1 cellular context compared by ENCODE assay signal in the genomic region with DNA sequence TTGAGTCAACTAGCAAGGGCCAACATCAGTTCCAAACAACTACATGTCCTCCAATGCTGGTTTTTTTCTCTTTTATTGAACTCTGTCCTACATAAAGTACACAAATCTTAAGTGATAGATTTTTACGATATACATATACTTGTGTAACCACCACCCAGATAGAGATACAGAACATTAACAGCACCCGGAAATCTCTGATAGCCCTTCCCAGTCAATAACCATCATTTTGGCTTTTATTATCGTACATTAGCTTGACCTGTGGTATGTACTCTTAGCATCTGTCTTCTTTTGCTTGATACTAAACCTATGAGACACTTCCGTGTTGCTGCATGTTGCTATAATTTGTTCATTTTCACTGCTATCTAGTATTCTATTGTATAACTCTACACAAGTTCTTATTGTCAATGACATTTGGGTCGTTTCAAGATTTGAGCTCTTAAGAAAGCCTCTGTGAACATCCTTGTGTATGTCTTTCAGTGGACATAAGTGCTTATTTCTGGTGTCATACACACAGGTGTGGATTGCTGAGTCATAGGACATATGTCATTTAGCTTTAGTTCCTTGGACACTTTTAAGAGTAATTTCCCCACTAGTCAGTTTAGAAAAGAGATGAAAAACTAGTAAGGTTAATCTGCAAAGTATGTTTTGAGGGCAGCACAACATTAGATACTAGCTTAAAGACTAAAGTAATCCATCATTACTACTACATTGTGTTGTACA.
TF ChIP-seq lines count a peak whose summit lies in the region.

No MANE protein-coding gene starts in this region.

TF ChIP-seq in K562, 482 proteins besides CTCF, POLR2A, EP300 and RAD21 (continued from another document):
- no peak for TF ChIP-seq ZMIZ1 (IDR thresholded peaks at IDR 0.05; ENCODE audit: low read depth in 2 of 2, low read length in 2 of 2)
- TF ChIP-seq, protein P1, sequence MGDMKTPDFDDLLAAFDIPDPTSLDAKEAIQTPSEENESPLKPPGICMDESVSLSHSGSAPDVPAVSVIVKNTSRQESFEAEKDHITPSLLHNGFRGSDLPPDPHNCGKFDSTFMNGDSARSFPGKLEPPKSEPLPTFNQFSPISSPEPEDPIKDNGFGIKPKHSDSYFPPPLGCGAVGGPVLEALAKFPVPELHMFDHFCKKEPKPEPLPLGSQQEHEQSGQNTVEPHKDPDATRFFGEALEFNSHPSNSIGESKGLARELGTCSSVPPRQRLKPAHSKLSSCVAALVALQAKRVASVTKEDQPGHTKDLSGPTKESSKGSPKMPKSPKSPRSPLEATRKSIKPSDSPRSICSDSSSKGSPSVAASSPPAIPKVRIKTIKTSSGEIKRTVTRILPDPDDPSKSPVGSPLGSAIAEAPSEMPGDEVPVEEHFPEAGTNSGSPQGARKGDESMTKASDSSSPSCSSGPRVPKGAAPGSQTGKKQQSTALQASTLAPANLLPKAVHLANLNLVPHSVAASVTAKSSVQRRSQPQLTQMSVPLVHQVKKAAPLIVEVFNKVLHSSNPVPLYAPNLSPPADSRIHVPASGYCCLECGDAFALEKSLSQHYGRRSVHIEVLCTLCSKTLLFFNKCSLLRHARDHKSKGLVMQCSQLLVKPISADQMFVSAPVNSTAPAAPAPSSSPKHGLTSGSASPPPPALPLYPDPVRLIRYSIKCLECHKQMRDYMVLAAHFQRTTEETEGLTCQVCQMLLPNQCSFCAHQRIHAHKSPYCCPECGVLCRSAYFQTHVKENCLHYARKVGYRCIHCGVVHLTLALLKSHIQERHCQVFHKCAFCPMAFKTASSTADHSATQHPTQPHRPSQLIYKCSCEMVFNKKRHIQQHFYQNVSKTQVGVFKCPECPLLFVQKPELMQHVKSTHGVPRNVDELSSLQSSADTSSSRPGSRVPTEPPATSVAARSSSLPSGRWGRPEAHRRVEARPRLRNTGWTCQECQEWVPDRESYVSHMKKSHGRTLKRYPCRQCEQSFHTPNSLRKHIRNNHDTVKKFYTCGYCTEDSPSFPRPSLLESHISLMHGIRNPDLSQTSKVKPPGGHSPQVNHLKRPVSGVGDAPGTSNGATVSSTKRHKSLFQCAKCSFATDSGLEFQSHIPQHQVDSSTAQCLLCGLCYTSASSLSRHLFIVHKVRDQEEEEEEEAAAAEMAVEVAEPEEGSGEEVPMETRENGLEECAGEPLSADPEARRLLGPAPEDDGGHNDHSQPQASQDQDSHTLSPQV (IDR thresholded peaks at IDR 0.05), result peak; percentile 45
- TF ChIP-seq SMARCA4 (IDR thresholded peaks at IDR 0.05), result 0 out of 2 replicates have a peak, but pooled peaks have one; percentile 30
- no peak for TF ChIP-seq KAT8 (IDR thresholded peaks at IDR 0.05; ENCODE audit: low read depth)
- TF ChIP-seq MAFK (IDR thresholded peaks at IDR 0.05; ENCODE audit: low read length), result peak; percentile 51; the same call in 1 of the 2 replicates
- TF ChIP-seq ZNF717 (CRISPR knock-in tag; IDR thresholded peaks at IDR 0.05), result no peak
- no peak for TF ChIP-seq HBP1 (CRISPR knock-in tag; IDR thresholded peaks at IDR 0.05)
- TF ChIP-seq NFE2 (IDR thresholded peaks at IDR 0.05; ENCODE audit: low read depth), result peak; percentile 81
- peak; percentile 81 for TF ChIP-seq MAFG (tag; conservative IDR thresholded peaks at IDR 0.05)
- TF ChIP-seq, protein P2, sequence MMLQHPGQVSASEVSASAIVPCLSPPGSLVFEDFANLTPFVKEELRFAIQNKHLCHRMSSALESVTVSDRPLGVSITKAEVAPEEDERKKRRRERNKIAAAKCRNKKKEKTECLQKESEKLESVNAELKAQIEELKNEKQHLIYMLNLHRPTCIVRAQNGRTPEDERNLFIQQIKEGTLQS (IDR thresholded peaks at IDR 0.05), result 0 out of 2 replicates have a peak, but pooled peaks have one; percentile 18
- TF ChIP-seq, protein P2 (CRISPR knock-in tag; conservative IDR thresholded peaks at IDR 0.05), result no peak
- TF ChIP-seq MEIS2 (IDR thresholded peaks at IDR 0.05; ENCODE audit: partially characterized antibody), result peak; percentile 46
- peak; percentile 57; the same call in 1 of the 2 replicates for TF ChIP-seq NFE2L1 (tag; IDR thresholded peaks at IDR 0.05; ENCODE audit: borderline replicate concordance, low read depth)
- peak; percentile 67 for TF ChIP-seq ZNF316 (IDR thresholded peaks at IDR 0.05)
TF ChIP-seq in K562: peak in this region for 11.
